21 cellular contexts compared by ENCODE assay signal in the genomic region with DNA sequence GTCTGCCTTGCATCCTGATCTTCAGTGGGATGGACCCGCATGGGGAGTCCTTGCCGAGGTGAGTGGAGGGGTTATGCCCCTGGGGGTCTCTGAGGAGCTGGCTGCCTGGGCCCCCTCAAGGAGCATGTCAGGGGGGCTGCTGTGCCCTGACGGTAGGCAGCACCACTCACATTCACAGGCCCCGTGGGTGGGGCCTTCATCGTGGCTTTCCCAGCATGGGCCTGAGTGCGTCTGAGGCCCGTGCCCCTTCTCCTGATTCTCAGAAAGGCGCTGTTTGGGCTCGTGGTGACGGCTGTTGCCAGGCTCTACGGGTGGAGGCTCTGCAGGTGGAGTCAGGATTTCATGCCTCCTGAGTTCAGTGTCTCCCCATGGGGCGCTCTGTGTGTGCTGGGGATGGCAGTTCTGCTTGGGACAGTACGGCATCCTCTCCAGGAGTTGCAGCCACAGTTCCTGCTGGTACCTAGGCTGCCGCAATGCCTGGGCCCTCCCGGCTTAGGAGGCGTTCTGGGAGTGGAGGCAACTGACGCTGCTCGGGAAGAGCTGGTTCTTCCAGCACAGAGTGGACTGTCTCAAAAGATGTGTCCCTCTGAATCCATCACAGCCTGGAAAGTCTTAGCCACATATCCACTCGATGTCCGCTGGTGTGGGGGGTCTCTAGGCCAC. TPM values are rescaled to one million over a fixed set of nuclear protein-coding genes. Genes with fewer than 3 reads are reported as not detected.
"Had no signal": no experiment of that assay in that cellular context is flagged by ENCODE, and none has a peak within 500 bp of the region (broad histone marks: within the 10 kb centered on the region; RNA-seq: fewer than 3 reads in every experiment).

No MANE protein-coding gene starts in this region.

- H3K9me3 ChIP-seq: esophagus squamous epithelium, heart right ventricle, neutrophil, tibial nerve, vagina had no signal

- H3K36me3 Mint-ChIP-seq: activated CD8-positive, alpha-beta memory T cell treated with anti-CD3 and anti-CD28 coated beads, Interleukin-2, amount 10 ng/mL, durations not matched to agents 7 days and 5 days; activated naive CD8-positive, alpha-beta T cell treated with anti-CD3 and anti-CD28 coated beads for 36 hours; naive thymus-derived CD8-positive, alpha-beta T cell; T-cell had no signal

- H3K9me3 Mint-ChIP-seq: activated CD4-positive, alpha-beta memory T cell treated with anti-CD3 and anti-CD28 coated beads, Interleukin-2, amount 10 ng/mL, durations not matched to agents 7 days and 5 days; activated naive CD8-positive, alpha-beta T cell treated with anti-CD3 and anti-CD28 coated beads for 36 hours; brain; dendritic cell treated with granulocyte-macrophage colony-stimulating factor and Interleukin-4, amounts not matched to agents 40 ng/mL and 50 ng/mL, for 4 days; naive thymus-derived CD8-positive, alpha-beta T cell; T-cell; WTC11 had no signal

- H3K4me1 ChIP-seq: esophagus squamous epithelium, heart right ventricle, parathyroid adenoma, tibial nerve, vagina had no signal

- H3K27ac ChIP-seq: esophagus squamous epithelium, neutrophil, parathyroid adenoma, tibial nerve, vagina had no signal

- H3K4me3 ChIP-seq: esophagus squamous epithelium, heart right ventricle, tibial nerve, vagina had no signal

- H3K27me3 Mint-ChIP-seq: brain had no signal

- H3K36me3 ChIP-seq: esophagus squamous epithelium, neutrophil had no signal

- H3K9ac ChIP-seq: parathyroid adenoma had no signal

- H3K27me3 ChIP-seq: heart right ventricle, tibial nerve, vagina had no signal

- H3K27ac Mint-ChIP-seq: activated CD4-positive, alpha-beta memory T cell treated with anti-CD3 and anti-CD28 coated beads, Interleukin-2, amount 10 ng/mL, durations not matched to agents 7 days and 5 days; activated CD8-positive, alpha-beta memory T cell treated with anti-CD3 and anti-CD28 coated beads, Interleukin-2, amount 10 ng/mL, durations not matched to agents 7 days and 5 days; activated naive CD8-positive, alpha-beta T cell treated with anti-CD3 and anti-CD28 coated beads for 36 hours; dendritic cell treated with granulocyte-macrophage colony-stimulating factor and Interleukin-4, amounts not matched to agents 40 ng/mL and 50 ng/mL, for 4 days; naive thymus-derived CD8-positive, alpha-beta T cell; T-cell; WTC11 had no signal

- H3K4me1 Mint-ChIP-seq: activated CD4-positive, alpha-beta memory T cell treated with anti-CD3 and anti-CD28 coated beads, Interleukin-2, amount 10 ng/mL, durations not matched to agents 7 days and 5 days; activated CD8-positive, alpha-beta memory T cell treated with anti-CD3 and anti-CD28 coated beads, Interleukin-2, amount 10 ng/mL, durations not matched to agents 7 days and 5 days; activated naive CD8-positive, alpha-beta T cell treated with anti-CD3 and anti-CD28 coated beads for 36 hours; brain; T-cell; WTC11 had no signal

- H3K4me3 Mint-ChIP-seq: activated CD4-positive, alpha-beta memory T cell treated with anti-CD3 and anti-CD28 coated beads, Interleukin-2, amount 10 ng/mL, durations not matched to agents 7 days and 5 days; activated CD8-positive, alpha-beta memory T cell treated with anti-CD3 and anti-CD28 coated beads, Interleukin-2, amount 10 ng/mL, durations not matched to agents 7 days and 5 days; activated naive CD8-positive, alpha-beta T cell treated with anti-CD3 and anti-CD28 coated beads for 36 hours; brain; dendritic cell treated with granulocyte-macrophage colony-stimulating factor and Interleukin-4, amounts not matched to agents 40 ng/mL and 50 ng/mL, for 4 days; naive thymus-derived CD8-positive, alpha-beta T cell; T-cell; WTC11 had no signal

- DNase-seq: activated CD4-positive, alpha-beta memory T cell treated with anti-CD3 and anti-CD28 coated beads, Interleukin-2, amount 10 ng/mL, durations not matched to agents 7 days and 5 days; activated CD4-positive, alpha-beta T cell treated with anti-CD3 and anti-CD28 coated beads for 4 hours; activated CD8-positive, alpha-beta memory T cell treated with anti-CD3 and anti-CD28 coated beads, Interleukin-2, amount 10 ng/mL, durations not matched to agents 7 days and 5 days; activated naive CD8-positive, alpha-beta T cell treated with anti-CD3 and anti-CD28 coated beads for 36 hours; effector memory CD4-positive, alpha-beta T cell; esophagus squamous epithelium; kidney glomerular epithelial cell; left ventricle myocardium superior; naive thymus-derived CD8-positive, alpha-beta T cell; retina; stimulated activated CD4-positive, alpha-beta T cell treated with anti-CD3 and anti-CD28 coated beads, Interleukin-2, amount 100 ng/mL, for 24 hours; stimulated activated naive CD4-positive, alpha-beta T cell treated with Interleukin-2 at 50 U/mL for 16 hours; T-cell had no signal

RNA-seq across cellular contexts. Expression of a gene that starts 57.3 kb away (rescaled TPM):
- total RNA-seq: activated CD4-positive, alpha-beta memory T cell treated with anti-CD3 and anti-CD28 coated beads, Interleukin-2, amount 10 ng/mL, durations not matched to agents 7 days and 5 days; activated CD8-positive, alpha-beta memory T cell treated with anti-CD3 and anti-CD28 coated beads, Interleukin-2, amount 10 ng/mL, durations not matched to agents 7 days and 5 days; activated naive CD8-positive, alpha-beta T cell treated with anti-CD3 and anti-CD28 coated beads for 36 hours; esophagus squamous epithelium; left ventricle myocardium superior; naive thymus-derived CD8-positive, alpha-beta T cell; T-cell; vagina; WTC11 had no signal
- polyA plus RNA-seq: naive thymus-derived CD8-positive, alpha-beta T cell had no signal
